1 cellular context compared by ENCODE assay signal in the genomic region with DNA sequence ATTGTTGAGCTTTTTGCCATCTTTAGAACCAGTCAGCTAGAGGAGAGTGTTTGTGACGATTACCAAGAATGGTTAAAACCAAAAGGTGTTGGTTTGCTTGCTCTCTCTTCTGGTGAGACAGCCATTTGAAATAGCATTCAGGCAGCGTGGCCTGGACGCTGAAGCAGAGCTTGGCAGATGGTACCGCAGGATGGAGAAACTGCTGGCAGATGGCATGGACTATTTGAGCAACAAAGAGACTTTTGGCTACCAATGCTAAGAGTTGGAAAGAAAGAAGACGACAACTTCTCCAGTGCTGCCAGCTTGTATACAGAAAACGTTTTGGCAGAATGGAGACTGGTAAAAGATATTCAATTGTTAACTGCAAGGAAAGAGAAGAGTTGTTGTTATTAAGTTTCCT.
TF ChIP-seq lines count a peak whose summit lies in the region.

No MANE protein-coding gene starts in this region.

TF ChIP-seq in HepG2, 621 proteins besides CTCF, POLR2A, EP300 and RAD21 (continued from another document):
- TF ChIP-seq, protein P1, sequence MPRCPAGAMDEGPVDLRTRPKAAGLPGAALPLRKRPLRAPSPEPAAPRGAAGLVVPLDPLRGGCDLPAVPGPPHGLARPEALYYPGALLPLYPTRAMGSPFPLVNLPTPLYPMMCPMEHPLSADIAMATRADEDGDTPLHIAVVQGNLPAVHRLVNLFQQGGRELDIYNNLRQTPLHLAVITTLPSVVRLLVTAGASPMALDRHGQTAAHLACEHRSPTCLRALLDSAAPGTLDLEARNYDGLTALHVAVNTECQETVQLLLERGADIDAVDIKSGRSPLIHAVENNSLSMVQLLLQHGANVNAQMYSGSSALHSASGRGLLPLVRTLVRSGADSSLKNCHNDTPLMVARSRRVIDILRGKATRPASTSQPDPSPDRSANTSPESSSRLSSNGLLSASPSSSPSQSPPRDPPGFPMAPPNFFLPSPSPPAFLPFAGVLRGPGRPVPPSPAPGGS (CRISPR knock-in tag; IDR thresholded peaks at IDR 0.05) = no peak
- no peak for TF ChIP-seq SRSF4 (IDR thresholded peaks at IDR 0.05; ENCODE audit: low read depth, low read length, poor library complexity, severe bottlenecking)
- TF ChIP-seq ATAD3A (CRISPR knock-in tag; IDR thresholded peaks at IDR 0.05) = no peak
- no peak for TF ChIP-seq ZNF749 (CRISPR knock-in tag; IDR thresholded peaks at IDR 0.05; ENCODE audit: borderline replicate concordance)
- TF ChIP-seq ZNF138 (CRISPR knock-in tag; IDR thresholded peaks at IDR 0.05; ENCODE audit: low read depth) = no peak
- no peak for TF ChIP-seq ZBTB3 (CRISPR knock-in tag; IDR thresholded peaks at IDR 0.05; ENCODE audit: borderline replicate concordance, low read depth)
- no peak for TF ChIP-seq ZNF552 (CRISPR knock-in tag; IDR thresholded peaks at IDR 0.05; ENCODE audit: borderline replicate concordance)
- TF ChIP-seq, protein P2, sequence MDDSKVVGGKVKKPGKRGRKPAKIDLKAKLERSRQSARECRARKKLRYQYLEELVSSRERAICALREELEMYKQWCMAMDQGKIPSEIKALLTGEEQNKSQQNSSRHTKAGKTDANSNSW (CRISPR knock-in tag; IDR thresholded peaks at IDR 0.05; ENCODE audit: borderline replicate concordance) = no peak
- TF ChIP-seq ZBTB38 (CRISPR knock-in tag; IDR thresholded peaks at IDR 0.05) = no peak
- TF ChIP-seq NR2F6 (IDR thresholded peaks at IDR 0.05) = no peak
- TF ChIP-seq NR2F6 (CRISPR knock-in tag; IDR thresholded peaks at IDR 0.05) = no peak
- no peak for TF ChIP-seq ZNF367 (CRISPR knock-in tag; IDR thresholded peaks at IDR 0.05; ENCODE audit: borderline replicate concordance)
- no peak for TF ChIP-seq BCLAF1 (IDR thresholded peaks at IDR 0.05)
- no peak for TF ChIP-seq MAX (IDR thresholded peaks at IDR 0.05)
- TF ChIP-seq RNF2 (conservative IDR thresholded peaks at IDR 0.05; ENCODE audit: low read depth) = no peak
- no peak for TF ChIP-seq SYNCRIP (IDR thresholded peaks at IDR 0.05; ENCODE audit: insufficient read depth, low read depth, low read length)
TF ChIP-seq in HepG2: peak in this region for 0.
